ENCODE assay signal across 24 cellular contexts in the genomic region with DNA sequence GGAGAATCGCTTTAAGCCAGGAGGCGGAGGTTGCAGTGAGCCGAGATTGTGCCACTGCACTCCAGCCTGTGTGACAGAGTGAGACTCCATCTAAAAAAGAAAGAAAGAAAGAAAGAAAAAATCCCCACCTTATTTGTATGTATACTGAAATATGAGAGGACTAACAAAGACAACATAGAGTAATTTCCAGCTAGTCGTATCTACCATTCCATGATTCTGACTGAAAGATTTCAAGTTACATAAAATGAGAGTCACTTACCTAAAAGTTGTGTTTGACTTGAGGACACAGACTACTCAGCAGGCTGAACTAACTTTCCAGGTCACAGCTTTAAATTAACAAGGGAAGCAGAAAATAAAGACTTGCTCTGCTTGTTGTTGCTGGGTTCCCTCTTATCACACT. TPM values are rescaled to one million over a fixed set of nuclear protein-coding genes. Genes with fewer than 3 reads are reported as not detected.
DNase-seq lines count a peak whose midpoint lies in the region; ATAC-seq and TF ChIP-seq lines count a peak whose summit lies in the region.
"Had no signal": no experiment of that assay in that cellular context is flagged by ENCODE, and none has a peak within 500 bp of the region (broad histone marks: within the 10 kb centered on the region; RNA-seq: fewer than 3 reads in every experiment).

No MANE protein-coding gene starts in this region.

- H3K9ac ChIP-seq in mesendoderm (ENCODE audit: low read length) (no peak overlapping the region), parathyroid adenoma (no peak overlapping the region)
- H3K9ac ChIP-seq: BLaER1, GM23248, SK-N-SH had no signal

- no peak overlapping the region for H2BK5ac ChIP-seq in mesendoderm (ENCODE audit: low read length)

- no peaks in the 10 kb centered on the region for H3K9me3 Mint-ChIP-seq in activated T-cell treated with anti-CD3 and anti-CD28 coated beads, Interleukin-2, amount 50 U/mL, for 24 hours
- H3K9me3 Mint-ChIP-seq in CD4-positive, alpha-beta memory T cell = no peaks in the 10 kb centered on the region
- H3K9me3 Mint-ChIP-seq: CD4-positive, alpha-beta T cell had no signal

- H2BK120ac ChIP-seq in mesendoderm (ENCODE audit: low read depth, low read length) = no peak overlapping the region

- no peaks in the 10 kb centered on the region for H3K27me3 ChIP-seq in mesendoderm (ENCODE audit: insufficient read depth, low read length, poor library complexity)
- H3K27me3 ChIP-seq in parathyroid adenoma (ENCODE audit: control insufficient read depth, insufficient read depth, low read length) = no peaks in the 10 kb centered on the region
- H3K27me3 ChIP-seq in CD4-positive, alpha-beta memory T cell (ENCODE audit: insufficient read depth, low read length) = no peaks in the 10 kb centered on the region
- H3K27me3 ChIP-seq: BLaER1 had no signal

- no peak overlapping the region for H3K4me2 ChIP-seq in mesendoderm (ENCODE audit: low read length)
- no peak overlapping the region for H3K4me2 ChIP-seq in parathyroid adenoma (ENCODE audit: low read length)
- H3K4me2 ChIP-seq: BLaER1, SK-N-SH had no signal

- CTCF ChIA-PET in CD4-positive, alpha-beta memory T cell (lab: Charles Lee; ENCODE audit: partially characterized antibody) = interaction anchor here (1.5 kb wide), 1 partner anchor 14 kb away, joined by 4 read pairs; no protein-coding TSS in a partner anchor

- no peaks in the 10 kb centered on the region for H3K79me1 ChIP-seq in mesendoderm (ENCODE audit: low read length)

- POLR2A ChIA-PET in CD4-positive, alpha-beta memory T cell (lab: Charles Lee; ENCODE audit: partially characterized antibody) = no interaction called here

- no peak overlapping the region for H4K8ac ChIP-seq in mesendoderm (ENCODE audit: low read depth, low read length)

- no peaks in the 10 kb centered on the region for H3K36me3 Mint-ChIP-seq in activated T-cell treated with anti-CD3 and anti-CD28 coated beads, Interleukin-2, amount 50 U/mL, for 24 hours (ENCODE audit: low read depth)
- no peaks in the 10 kb centered on the region for H3K36me3 Mint-ChIP-seq in CD4-positive, alpha-beta memory T cell

- peaks cover 9% of the 10 kb centered on the region for H3K4me1 Mint-ChIP-seq in activated T-cell treated with anti-CD3 and anti-CD28 coated beads, Interleukin-2, amount 50 U/mL, for 24 hours (ENCODE audit: low read depth)
- H3K4me1 Mint-ChIP-seq in CD4-positive, alpha-beta memory T cell = no peaks in the 10 kb centered on the region

- no peak overlapping the region for H3K4me3 Mint-ChIP-seq in activated T-cell treated with anti-CD3 and anti-CD28 coated beads, Interleukin-2, amount 50 U/mL, for 24 hours
- no peak overlapping the region for H3K4me3 Mint-ChIP-seq in CD4-positive, alpha-beta memory T cell
- H3K4me3 Mint-ChIP-seq: CD4-positive, alpha-beta T cell had no signal

- H3K4ac ChIP-seq in mesendoderm (ENCODE audit: low read depth, low read length) = no peak overlapping the region

- no peak for DNase-seq in activated T-cell treated with anti-CD3 and anti-CD28 coated beads, Interleukin-2, amount 50 U/mL, for 24 hours
- DNase-seq in activated T-cell treated with anti-CD3 and anti-CD28 coated beads, Interleukin-2, amount 50 U/mL, for 48 hours = no peak
- no peak for DNase-seq in mesendoderm
- DNase-seq in CD4-positive, alpha-beta memory T cell = no peak
- DNase-seq in LoVo (ENCODE audit: low spot score) = no peak
- no peak for DNase-seq in activated CD4-positive, CD25-positive, alpha-beta regulatory T cell treated with anti-CD3 and anti-CD28 coated beads, Interleukin-2, amount 50 U/mL, for 72 hours
- DNase-seq: 8988T; CD4-positive, alpha-beta T cell; GM23248; H7; KG1; MM.1S; NCI-H1048; NCI-H1694; NCI-H2029 treated with DMSO at 0.1 percent for 48 hours; NCI-H446 treated with DMSO at 0.1 percent for 48 hours; NCI-H526; NCI-H82; NK-92 treated with Interleukin-12 subunit alpha and Interleukin-12 subunit beta, amount 100 ng/mL, for 24 hours; PC-3; SK-N-SH had no signal

- intact Hi-C loops in CD4-positive, alpha-beta memory T cell (cut with micrococcal nuclease) = no loop called here

- H3K4me1 ChIP-seq in mesendoderm (ENCODE audit: control insufficient read depth, low read depth, low read length) = no peaks in the 10 kb centered on the region
- no peaks in the 10 kb centered on the region for H3K4me1 ChIP-seq in parathyroid adenoma
- H3K4me1 ChIP-seq in CD4-positive, alpha-beta memory T cell (ENCODE audit: insufficient read depth, low read length) = no peaks in the 10 kb centered on the region
- H3K4me1 ChIP-seq: BLaER1 had no signal

- H2BK15ac ChIP-seq in mesendoderm (replicated peaks; ENCODE audit: low read depth) = no peak overlapping the region

- H3K27ac ChIP-seq in mesendoderm (ENCODE audit: low read depth, low read length) (no peak overlapping the region), parathyroid adenoma (no peak overlapping the region)
- no peak overlapping the region for H3K27ac ChIP-seq in CD4-positive, alpha-beta memory T cell (ENCODE audit: low read depth, low read length)
- H3K27ac ChIP-seq: BLaER1, GM23248 had no signal

- no peak for TF ChIP-seq CTCF in parathyroid adenoma (IDR thresholded peaks at IDR 0.05)

- ATAC-seq in GM21717 (IDR thresholded peaks at IDR 0.05; ENCODE audit: unreplicated experiment) = peak; percentile 37
- ATAC-seq: PC-3 had no signal

- no CpG with 5 or more reads among the region's 4 CpGs for WGBS in mesendoderm (ENCODE audit: extremely low coverage, insufficient coverage, low lambda C conversion rate)

- H3K56ac ChIP-seq in mesendoderm (ENCODE audit: low read length) = no peak overlapping the region

- no peaks in the 10 kb centered on the region for H3K79me2 ChIP-seq in mesendoderm (ENCODE audit: control insufficient read depth, insufficient read depth, low read length)
- H3K79me2 ChIP-seq in parathyroid adenoma = no peaks in the 10 kb centered on the region

- H3K9me3 ChIP-seq in parathyroid adenoma (ENCODE audit: control insufficient read depth, low read length) = no peaks in the 10 kb centered on the region
- no peaks in the 10 kb centered on the region for H3K9me3 ChIP-seq in CD4-positive, alpha-beta memory T cell (ENCODE audit: control insufficient read depth in 1 of 2, low read length in 2 of 2)
- H3K9me3 ChIP-seq: BLaER1, SK-N-SH had no signal

- H2AFZ ChIP-seq in parathyroid adenoma = peak overlapping the region; percentile 59
- H2AFZ ChIP-seq: GM23248 had no signal

- H3K23ac ChIP-seq in mesendoderm (ENCODE audit: low read length) = no peak overlapping the region

- no peak overlapping the region for H3K4me3 ChIP-seq in mesendoderm (ENCODE audit: low read length)
- H3K4me3 ChIP-seq in parathyroid adenoma (ENCODE audit: low read depth, low read length) = no peak overlapping the region
- no peak overlapping the region for H3K4me3 ChIP-seq in CD4-positive, alpha-beta memory T cell (ENCODE audit: low read length in 2 of 2)
- H3K4me3 ChIP-seq: BLaER1, GM23248 had no signal

- H3K27ac Mint-ChIP-seq in activated T-cell treated with anti-CD3 and anti-CD28 coated beads, Interleukin-2, amount 50 U/mL, for 24 hours = peak overlapping the region; percentile 6
- H3K27ac Mint-ChIP-seq in CD4-positive, alpha-beta memory T cell = no peak overlapping the region
- H3K27ac Mint-ChIP-seq: CD4-positive, alpha-beta T cell had no signal

- no peak overlapping the region for H4K5ac ChIP-seq in mesendoderm (ENCODE audit: low read length)

- H3K27me3 Mint-ChIP-seq in activated T-cell treated with anti-CD3 and anti-CD28 coated beads, Interleukin-2, amount 50 U/mL, for 24 hours = peaks cover 28% of the 10 kb centered on the region
- peaks cover 14 to 18% of the 10 kb centered on the region in 2 donors for H3K27me3 Mint-ChIP-seq in CD4-positive, alpha-beta memory T cell

- no peaks in the 10 kb centered on the region for H3K36me3 ChIP-seq in mesendoderm (ENCODE audit: control insufficient read depth, insufficient read depth, low read length)
- no peaks in the 10 kb centered on the region for H3K36me3 ChIP-seq in parathyroid adenoma (ENCODE audit: control insufficient read depth, insufficient read depth, low read length)
- no peaks in the 10 kb centered on the region for H3K36me3 ChIP-seq in CD4-positive, alpha-beta memory T cell (ENCODE audit: insufficient read depth, low read length)
- H3K36me3 ChIP-seq: BLaER1 had no signal

- H3K18ac ChIP-seq in mesendoderm (ENCODE audit: low read length) = peak overlapping the region; percentile 18

- no peak overlapping the region for H2AK5ac ChIP-seq in mesendoderm (ENCODE audit: low read length)

RNA-seq across cellular contexts. Expression of gene PRKCI, which starts 18.8 kb away (rescaled TPM):
- polyA plus RNA-seq in mesendoderm (2013, experiment 1 of 2) = 54.9 TPM
- polyA plus RNA-seq in mesendoderm (2013, experiment 2 of 2) = 57.3 TPM
- total RNA-seq in CD4-positive, alpha-beta memory T cell = 10 to 100 TPM; 18.0 to 27.7 TPM
- 10 to 100 TPM; 16.4 to 18.5 TPM for polyA plus RNA-seq in CD4-positive, alpha-beta memory T cell

RNA-seq across cellular contexts. Expression of gene PHC3, which starts 21.9 kb away (rescaled TPM):
- 23.5 TPM for polyA plus RNA-seq in mesendoderm (2013, experiment 1 of 2)
- 22.9 TPM for polyA plus RNA-seq in mesendoderm (2013, experiment 2 of 2)
- 100 to 1,000 TPM; 168 to 173 TPM for total RNA-seq in CD4-positive, alpha-beta memory T cell
- 10 to 100 TPM; 29.2 to 64.6 TPM for polyA plus RNA-seq in CD4-positive, alpha-beta memory T cell
